ENCODE assay signal across 21 cellular contexts in the genomic region with DNA sequence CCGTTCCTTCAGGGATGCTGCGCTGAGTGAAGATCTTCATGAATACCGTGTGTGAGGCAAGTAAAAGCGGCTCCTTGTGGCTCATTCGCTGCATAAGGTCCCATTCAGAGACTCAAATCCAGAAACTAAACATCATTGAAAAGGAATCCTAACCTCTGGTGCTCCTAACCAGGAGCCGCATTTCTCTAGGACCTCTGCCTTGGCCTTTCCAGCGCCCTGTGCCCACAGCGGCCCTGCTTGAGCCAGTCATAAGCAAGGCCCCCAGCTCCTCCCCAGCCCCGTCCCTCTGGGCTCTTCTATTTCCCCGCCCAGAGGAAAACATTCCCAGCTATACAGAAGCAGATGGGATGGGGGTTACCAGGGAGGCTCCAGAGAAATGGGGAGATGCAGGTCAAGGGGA. TPM values are rescaled to one million over a fixed set of nuclear protein-coding genes. Genes with fewer than 3 reads are reported as not detected.
DNase-seq lines count a peak whose midpoint lies in the region; ATAC-seq and TF ChIP-seq lines count a peak whose summit lies in the region.
"Had no signal": no experiment of that assay in that cellular context is flagged by ENCODE, and none has a peak within 500 bp of the region (broad histone marks: within the 10 kb centered on the region; RNA-seq: fewer than 3 reads in every experiment).

No MANE protein-coding gene starts in this region.

- no peak for TF ChIP-seq CTCF in osteoblast (IDR thresholded peaks at IDR 0.05; ENCODE audit: extremely low read depth, low read depth, low read length)
- TF ChIP-seq CTCF in vagina (IDR thresholded peaks at IDR 0.05): no peak

- H3K27me3 ChIP-seq in osteoblast (ENCODE audit: insufficient read depth, low read length) (no peaks in the 10 kb centered on the region), vagina (no peaks in the 10 kb centered on the region)

- no peaks in the 10 kb centered on the region for H4K20me1 ChIP-seq in osteoblast (ENCODE audit: insufficient read depth, low read length)

- H3K79me2 ChIP-seq in osteoblast (ENCODE audit: insufficient read depth, low read length): no peaks in the 10 kb centered on the region

- H3K4me1 ChIP-seq in osteoblast (ENCODE audit: insufficient read depth, low read length) (peaks cover 31% of the 10 kb centered on the region), vagina (peaks cover 21% of the 10 kb centered on the region)
- H3K4me1 ChIP-seq: A549, HAP-1 had no signal

- POLR2A ChIA-PET in activated CD4-positive, alpha-beta T cell treated with anti-CD3 and anti-CD28 coated beads for 36 hours (lab: Charles Lee): no interaction called here

- peak overlapping the region; percentile 53 for H3K27ac Mint-ChIP-seq in activated CD4-positive, alpha-beta T cell treated with anti-CD3 and anti-CD28 coated beads for 36 hours
- H3K27ac Mint-ChIP-seq in activated CD4-positive, alpha-beta T cell treated with anti-CD3 and anti-CD28 coated beads, Interleukin-2, amount 10 ng/mL, durations not matched to agents 24 days and 14 days: no peak overlapping the region
- no peak overlapping the region for H3K27ac Mint-ChIP-seq in dendritic cell treated with granulocyte-macrophage colony-stimulating factor and Interleukin-4, amounts not matched to agents 40 ng/mL and 50 ng/mL, for 4 days
- H3K27ac Mint-ChIP-seq: HFFc6 had no signal

- DNase-seq in activated CD4-positive, alpha-beta T cell treated with anti-CD3 and anti-CD28 coated beads for 36 hours: no peak
- DNase-seq in activated CD4-positive, alpha-beta T cell treated with anti-CD3 and anti-CD28 coated beads, Interleukin-2, amount 10 ng/mL, durations not matched to agents 24 days and 14 days: no peak
- DNase-seq in osteoblast (ENCODE audit: insufficient read length, low spot score, missing footprints): peak; percentile 65
- DNase-seq in NOMO-1 (lab: John Stamatoyannopoulos, UW; ENCODE audit: unreplicated experiment in 2 of 2): no peak
- DNase-seq in activated T-cell treated with anti-CD3 and anti-CD28 coated beads, Interleukin-2, amount 50 U/mL, for 1 hour: no peak
- DNase-seq in vagina (ENCODE audit: extremely low spot score in 2 of 2): no peak
- DNase-seq: 8988T; ACHN; AML-193; C1 segment of cervical spinal cord; Calu3; CD4-positive, alpha-beta memory T cell; COR-L47; DMS53; DMS79 treated with DMSO at 0.1 percent for 48 hours; GF-D8; GOT3; HFFc6 had no signal

- no peak overlapping the region for H3K4me3 Mint-ChIP-seq in activated CD4-positive, alpha-beta T cell treated with anti-CD3 and anti-CD28 coated beads for 36 hours
- no peak overlapping the region for H3K4me3 Mint-ChIP-seq in activated CD4-positive, alpha-beta T cell treated with anti-CD3 and anti-CD28 coated beads, Interleukin-2, amount 10 ng/mL, durations not matched to agents 24 days and 14 days
- peak overlapping the region; percentile 1 for H3K4me3 Mint-ChIP-seq in dendritic cell treated with granulocyte-macrophage colony-stimulating factor and Interleukin-4, amounts not matched to agents 40 ng/mL and 50 ng/mL, for 4 days
- H3K4me3 Mint-ChIP-seq: CD4-positive, alpha-beta memory T cell; HFFc6 had no signal

- H3K4me3 ChIP-seq in osteoblast (ENCODE audit: insufficient read depth, low read length): no peak overlapping the region
- no peak overlapping the region for H3K4me3 ChIP-seq in vagina
- H3K4me3 ChIP-seq: A549, HAP-1 had no signal

- peaks cover 9% of the 10 kb centered on the region for H3K4me1 Mint-ChIP-seq in activated CD4-positive, alpha-beta T cell treated with anti-CD3 and anti-CD28 coated beads for 36 hours
- H3K4me1 Mint-ChIP-seq in activated CD4-positive, alpha-beta T cell treated with anti-CD3 and anti-CD28 coated beads, Interleukin-2, amount 10 ng/mL, durations not matched to agents 24 days and 14 days: peaks cover 7% of the 10 kb centered on the region
- H3K4me1 Mint-ChIP-seq in dendritic cell treated with granulocyte-macrophage colony-stimulating factor and Interleukin-4, amounts not matched to agents 40 ng/mL and 50 ng/mL, for 4 days (ENCODE audit: low read depth): peaks cover 36% of the 10 kb centered on the region

- H3K9me3 ChIP-seq in osteoblast (ENCODE audit: low read depth, low read length) (no peaks in the 10 kb centered on the region), vagina (no peaks in the 10 kb centered on the region)
- H3K9me3 ChIP-seq: A549, HAP-1 had no signal

- H3K4me2 ChIP-seq in osteoblast (ENCODE audit: insufficient read depth, low read length): no peak overlapping the region
- H3K4me2 ChIP-seq: A549 had no signal

- H3K27ac ChIP-seq in osteoblast (ENCODE audit: low read depth, low read length) (no peak overlapping the region), vagina (no peak overlapping the region)
- H3K27ac ChIP-seq: A549 had no signal

- H3K36me3 ChIP-seq in osteoblast (ENCODE audit: insufficient read depth, low read length) (no peaks in the 10 kb centered on the region), vagina (no peaks in the 10 kb centered on the region)
- H3K36me3 ChIP-seq: HAP-1 had no signal

- no peaks in the 10 kb centered on the region for H3K9me3 Mint-ChIP-seq in activated CD4-positive, alpha-beta T cell treated with anti-CD3 and anti-CD28 coated beads for 36 hours (ENCODE audit: low read depth)
- H3K9me3 Mint-ChIP-seq in activated CD4-positive, alpha-beta T cell treated with anti-CD3 and anti-CD28 coated beads, Interleukin-2, amount 10 ng/mL, durations not matched to agents 24 days and 14 days: no peaks in the 10 kb centered on the region
- no peaks in the 10 kb centered on the region for H3K9me3 Mint-ChIP-seq in dendritic cell treated with granulocyte-macrophage colony-stimulating factor and Interleukin-4, amounts not matched to agents 40 ng/mL and 50 ng/mL, for 4 days
- H3K9me3 Mint-ChIP-seq: CD4-positive, alpha-beta memory T cell had no signal

- peaks cover 8% of the 10 kb centered on the region for H3K27me3 Mint-ChIP-seq in activated CD4-positive, alpha-beta T cell treated with anti-CD3 and anti-CD28 coated beads for 36 hours
- H3K27me3 Mint-ChIP-seq in activated CD4-positive, alpha-beta T cell treated with anti-CD3 and anti-CD28 coated beads, Interleukin-2, amount 10 ng/mL, durations not matched to agents 24 days and 14 days: peaks cover 12% of the 10 kb centered on the region
- peaks cover 11% of the 10 kb centered on the region for H3K27me3 Mint-ChIP-seq in dendritic cell treated with granulocyte-macrophage colony-stimulating factor and Interleukin-4, amounts not matched to agents 40 ng/mL and 50 ng/mL, for 4 days

- CTCF ChIA-PET in activated CD4-positive, alpha-beta T cell treated with anti-CD3 and anti-CD28 coated beads for 36 hours (lab: Charles Lee): no interaction called here

- no peaks in the 10 kb centered on the region for H3K36me3 Mint-ChIP-seq in activated CD4-positive, alpha-beta T cell treated with anti-CD3 and anti-CD28 coated beads for 36 hours (ENCODE audit: low read depth)
- no peaks in the 10 kb centered on the region for H3K36me3 Mint-ChIP-seq in activated CD4-positive, alpha-beta T cell treated with anti-CD3 and anti-CD28 coated beads, Interleukin-2, amount 10 ng/mL, durations not matched to agents 24 days and 14 days (ENCODE audit: low read depth)
- no peaks in the 10 kb centered on the region for H3K36me3 Mint-ChIP-seq in dendritic cell treated with granulocyte-macrophage colony-stimulating factor and Interleukin-4, amounts not matched to agents 40 ng/mL and 50 ng/mL, for 4 days (ENCODE audit: low read depth)
- H3K36me3 Mint-ChIP-seq: CD4-positive, alpha-beta memory T cell had no signal

- intact Hi-C loops in activated CD4-positive, alpha-beta T cell treated with anti-CD3 and anti-CD28 coated beads for 36 hours (cut with DNase I, micrococcal nuclease): no loop called here
- intact Hi-C loops in activated CD4-positive, alpha-beta T cell treated with anti-CD3 and anti-CD28 coated beads, Interleukin-2, amount 10 ng/mL, durations not matched to agents 24 days and 14 days (cut with micrococcal nuclease): no loop called here
- intact Hi-C loops in dendritic cell treated with granulocyte-macrophage colony-stimulating factor and Interleukin-4, amounts not matched to agents 40 ng/mL and 50 ng/mL, for 4 days (cut with micrococcal nuclease): loop anchor here (5.0 kb wide), 1 partner anchor 48 kb away; no protein-coding TSS in a partner anchor
- intact Hi-C loops in vagina (cut with DNase I): no loop called here

- ATAC-seq in activated CD4-positive, alpha-beta T cell treated with anti-CD3 and anti-CD28 coated beads for 36 hours: no peak
- ATAC-seq: A549 had no signal

- H2AFZ ChIP-seq in osteoblast (ENCODE audit: low read length): no peak overlapping the region

- no peak for TF ChIP-seq POLR2A in vagina (IDR thresholded peaks at IDR 0.05)

RNA-seq across cellular contexts. Expression of a gene that starts 42.6 kb away (rescaled TPM):
- total RNA-seq in activated CD4-positive, alpha-beta T cell treated with anti-CD3 and anti-CD28 coated beads for 36 hours: 100 to 1,000 TPM; 100 to 110 TPM
- total RNA-seq in activated CD4-positive, alpha-beta T cell treated with anti-CD3 and anti-CD28 coated beads, Interleukin-2, amount 10 ng/mL, durations not matched to agents 24 days and 14 days: 114 and 121 TPM in 2 replicates
- total RNA-seq in osteoblast: 835 and 847 TPM in 2 replicates
- 63.6 TPM for total RNA-seq in vagina
